ENCODE assay signal across 10 cellular contexts in the genomic region with DNA sequence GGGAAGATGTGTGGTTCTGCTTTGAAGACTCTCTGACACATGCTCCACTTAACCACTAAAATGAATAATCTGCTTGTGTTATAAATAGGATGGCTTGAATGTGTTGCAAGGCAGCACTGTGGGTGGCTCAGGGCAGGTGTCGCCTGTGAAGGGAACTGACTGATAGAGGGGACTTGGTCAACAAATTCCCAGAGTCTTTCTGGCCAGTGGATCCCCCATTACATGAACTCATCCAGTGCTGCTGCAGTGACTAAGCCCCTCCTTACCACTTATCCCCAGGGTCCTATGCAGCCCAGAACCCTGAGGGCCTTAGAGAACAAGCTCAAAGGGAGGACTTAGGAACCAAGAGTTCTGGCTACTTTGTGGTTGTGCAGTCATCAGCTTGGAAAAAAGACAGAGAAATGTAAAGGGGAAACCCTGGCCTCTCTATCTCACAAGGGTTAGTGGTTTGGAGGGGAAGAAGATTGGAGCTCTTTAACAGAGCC.
DNase-seq lines count a peak whose midpoint lies in the region; ATAC-seq, FAIRE-seq and TF ChIP-seq lines count a peak whose summit lies in the region.
"Had no signal": no experiment of that assay in that cellular context is flagged by ENCODE, and none has a peak within 500 bp of the region (broad histone marks: within the 10 kb centered on the region; RNA-seq: fewer than 3 reads in every experiment).

No MANE protein-coding gene starts in this region.

- H4K20me1 ChIP-seq in GM12878 (ENCODE audit: control insufficient read depth, insufficient read depth): no peaks in the 10 kb centered on the region

- no peak for TF ChIP-seq CTCF in GM12878 (IDR thresholded peaks at IDR 0.05 in 2 of 3, conservative IDR thresholded peaks at IDR 0.05 in 1 of 3; ENCODE audit: control insufficient read depth in 2 of 3, extremely low read depth in 1 of 3, insufficient read depth in 1 of 3, low read depth in 3 of 3, low read length in 3 of 3)

- POLR2A ChIA-PET in GM12878 (lab: Charles Lee): no interaction called here

- intact Hi-C loops in GM12878 (cut with micrococcal nuclease; ENCODE audit: unreplicated experiment): loop anchor here (10.0 kb wide), 1 partner anchor 359 kb away; no protein-coding TSS in a partner anchor

- peak; percentile 63 for DNase-seq in A172 (ENCODE audit: low spot score)
- no peak for DNase-seq in GM12878 (ENCODE audit: low read depth, low spot score)
- no peak for DNase-seq in inferior parietal cortex (ENCODE audit: extremely low spot score)
- DNase-seq in SK-N-DZ (ENCODE audit: low spot score): no peak
- DNase-seq in NCI-H187 (lab: John Stamatoyannopoulos, UW): no peak
- DNase-seq in NCI-H446 treated with DMSO at 0.1 percent for 48 hours (lab: John Stamatoyannopoulos, UW): no peak

- 0% methylated on average over 1 of the region's 1 CpG for WGBS in GM12878 (ENCODE audit: insufficient coverage, insufficient replicate concordance, low lambda C conversion rate, missing lambda C conversion rate)

- H3K27me3 ChIP-seq in GM12878 (replicated peaks in 1 of 2; ENCODE audit: control insufficient read depth in 2 of 2, insufficient read depth in 2 of 2, low read length in 1 of 2): no peaks in the 10 kb centered on the region

- H3K9ac ChIP-seq in GM12878 (ENCODE audit: control insufficient read depth, insufficient read depth, low read length): no peak overlapping the region

- no peaks in the 10 kb centered on the region for H3K9me3 ChIP-seq in GM12878 (replicated peaks; ENCODE audit: control insufficient read depth, insufficient read depth, low read length)

- H3K27ac ChIP-seq in GM12878 (ENCODE audit: control insufficient read depth, insufficient read depth): peak overlapping the region; percentile 23
- H3K27ac ChIP-seq: epithelial cell of prostate had no signal

- TF ChIP-seq RAD21 in GM12878 (IDR thresholded peaks at IDR 0.05; ENCODE audit: insufficient read depth, low read depth, low read length): 0 out of 2 replicates have a peak, but pooled peaks have one; percentile 1

- TF ChIP-seq EP300 in GM12878 (IDR thresholded peaks at IDR 0.05; ENCODE audit: borderline replicate concordance in 1 of 2, control insufficient read depth in 1 of 2, low read depth in 2 of 2, low read length in 2 of 2): no peak

- peaks cover 28% of the 10 kb centered on the region for H3K4me1 ChIP-seq in GM12878 (ENCODE audit: control insufficient read depth, insufficient read depth, low read length)

- no peaks in the 10 kb centered on the region for H3K79me2 ChIP-seq in GM12878 (ENCODE audit: control insufficient read depth, insufficient read depth, low read length)

- peak; percentile 7 for FAIRE-seq in GM12878 (lab: Jason Lieb, UNC)

- in situ Hi-C loops in GM12878 (cut with MboI): loop anchor here (5.0 kb wide), 1 partner anchor 136 kb away; no protein-coding TSS in a partner anchor

- no peaks in the 10 kb centered on the region for H3K36me3 ChIP-seq in GM12878 (ENCODE audit: control insufficient read depth in 2 of 2, insufficient read depth in 2 of 2, low read length in 1 of 2)

- peak overlapping the region; percentile 41; the same call in 1 of the 2 replicates for H2AFZ ChIP-seq in GM12878 (ENCODE audit: control insufficient read depth, low read depth, low read length)

- RAD21 ChIA-PET in GM12878 (lab: Charles Lee; ENCODE audit: unreplicated experiment): interaction anchor here (1.6 kb wide), 1 partner anchor 21 kb away, joined by 3 read pairs; no protein-coding TSS in a partner anchor

- ATAC-seq in GM18508 (IDR thresholded peaks at IDR 0.05; ENCODE audit: insufficient read depth, unreplicated experiment) (peak; percentile 26), HG03460 (IDR thresholded peaks at IDR 0.05; ENCODE audit: unreplicated experiment) (peak; percentile 37), GM12878 (peak; percentile 61)
- ATAC-seq: HCT116 had no signal

- CTCF ChIA-PET in GM12878 (lab: Yijun Ruan, JAX): interaction anchor here (0.5 to 1.3 kb wide), 4 partner anchors 15 to 627 kb away, joined by 3 to 4 read pairs (median 3); no protein-coding TSS in a partner anchor

- TF ChIP-seq POLR2A in GM12878 (IDR thresholded peaks at IDR 0.05; ENCODE audit: low read depth, low read length): no peak

- H3K4me2 ChIP-seq in GM12878 (ENCODE audit: control insufficient read depth, insufficient read depth): peak overlapping the region; percentile 51

- H3K4me3 ChIP-seq in GM12878: no peak overlapping the region

- no TSS peak for BruUV-seq in GM12878 (replicated peaks; lab: Mats Ljungman, UMichigan)

- SMC1A ChIA-PET in GM12878 (lab: Charles Lee; ENCODE audit: uncharacterized antibody, unreplicated experiment): interaction anchor here (1.0 to 1.8 kb wide), 6 partner anchors 8 to 137 kb away, joined by 3 to 5 read pairs (median 4); no protein-coding TSS in a partner anchor

TF ChIP-seq in GM12878, 131 proteins besides CTCF, POLR2A, EP300 and RAD21 (continues in another document):
- 0 out of 2 replicates have a peak, but pooled peaks have one; percentile 13 for TF ChIP-seq CREM (IDR thresholded peaks at IDR 0.05; ENCODE audit: low read depth)
- peak; percentile 45 to 55; a peak in 3 of 4 replicates for TF ChIP-seq IKZF2 (IDR thresholded peaks at IDR 0.05)
- TF ChIP-seq MEF2B (IDR thresholded peaks at IDR 0.05; ENCODE audit: partially characterized antibody, poor library complexity, severe bottlenecking): peak; percentile 48
- no peak for TF ChIP-seq SUPT20H (IDR thresholded peaks at IDR 0.05; ENCODE audit: borderline replicate concordance, control insufficient read depth, low read depth, low read length)
- peak; percentile 30; the same call in 1 of the 2 replicates for TF ChIP-seq FOXM1 (IDR thresholded peaks at IDR 0.05; ENCODE audit: low read depth, low read length)
- TF ChIP-seq SP1 (IDR thresholded peaks at IDR 0.05; ENCODE audit: low read depth, low read length): peak; percentile 24
- TF ChIP-seq, protein P1, sequence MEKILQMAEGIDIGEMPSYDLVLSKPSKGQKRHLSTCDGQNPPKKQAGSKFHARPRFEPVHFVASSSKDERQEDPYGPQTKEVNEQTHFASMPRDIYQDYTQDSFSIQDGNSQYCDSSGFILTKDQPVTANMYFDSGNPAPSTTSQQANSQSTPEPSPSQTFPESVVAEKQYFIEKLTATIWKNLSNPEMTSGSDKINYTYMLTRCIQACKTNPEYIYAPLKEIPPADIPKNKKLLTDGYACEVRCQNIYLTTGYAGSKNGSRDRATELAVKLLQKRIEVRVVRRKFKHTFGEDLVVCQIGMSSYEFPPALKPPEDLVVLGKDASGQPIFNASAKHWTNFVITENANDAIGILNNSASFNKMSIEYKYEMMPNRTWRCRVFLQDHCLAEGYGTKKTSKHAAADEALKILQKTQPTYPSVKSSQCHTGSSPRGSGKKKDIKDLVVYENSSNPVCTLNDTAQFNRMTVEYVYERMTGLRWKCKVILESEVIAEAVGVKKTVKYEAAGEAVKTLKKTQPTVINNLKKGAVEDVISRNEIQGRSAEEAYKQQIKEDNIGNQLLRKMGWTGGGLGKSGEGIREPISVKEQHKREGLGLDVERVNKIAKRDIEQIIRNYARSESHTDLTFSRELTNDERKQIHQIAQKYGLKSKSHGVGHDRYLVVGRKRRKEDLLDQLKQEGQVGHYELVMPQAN (conservative IDR thresholded peaks at IDR 0.05): no peak
- peak; percentile 69 for TF ChIP-seq MTA3 (IDR thresholded peaks at IDR 0.05; ENCODE audit: borderline replicate concordance, low read length)
- TF ChIP-seq RUNX3 (IDR thresholded peaks at IDR 0.05; ENCODE audit: low read length): peak; percentile 81
- 0 out of 2 replicates have a peak, but pooled peaks have one; percentile 40 for TF ChIP-seq BCL11A (IDR thresholded peaks at IDR 0.05; ENCODE audit: low read depth, low read length)
- TF ChIP-seq JUNB (IDR thresholded peaks at IDR 0.05): peak; percentile 51; the same call in 1 of the 2 replicates
- TF ChIP-seq, protein P2, sequence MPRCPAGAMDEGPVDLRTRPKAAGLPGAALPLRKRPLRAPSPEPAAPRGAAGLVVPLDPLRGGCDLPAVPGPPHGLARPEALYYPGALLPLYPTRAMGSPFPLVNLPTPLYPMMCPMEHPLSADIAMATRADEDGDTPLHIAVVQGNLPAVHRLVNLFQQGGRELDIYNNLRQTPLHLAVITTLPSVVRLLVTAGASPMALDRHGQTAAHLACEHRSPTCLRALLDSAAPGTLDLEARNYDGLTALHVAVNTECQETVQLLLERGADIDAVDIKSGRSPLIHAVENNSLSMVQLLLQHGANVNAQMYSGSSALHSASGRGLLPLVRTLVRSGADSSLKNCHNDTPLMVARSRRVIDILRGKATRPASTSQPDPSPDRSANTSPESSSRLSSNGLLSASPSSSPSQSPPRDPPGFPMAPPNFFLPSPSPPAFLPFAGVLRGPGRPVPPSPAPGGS (IDR thresholded peaks at IDR 0.05; ENCODE audit: borderline replicate concordance, insufficient read depth, low read depth, low read length, poor library complexity, severe bottlenecking): peak; percentile 51
- TF ChIP-seq, protein P3, sequence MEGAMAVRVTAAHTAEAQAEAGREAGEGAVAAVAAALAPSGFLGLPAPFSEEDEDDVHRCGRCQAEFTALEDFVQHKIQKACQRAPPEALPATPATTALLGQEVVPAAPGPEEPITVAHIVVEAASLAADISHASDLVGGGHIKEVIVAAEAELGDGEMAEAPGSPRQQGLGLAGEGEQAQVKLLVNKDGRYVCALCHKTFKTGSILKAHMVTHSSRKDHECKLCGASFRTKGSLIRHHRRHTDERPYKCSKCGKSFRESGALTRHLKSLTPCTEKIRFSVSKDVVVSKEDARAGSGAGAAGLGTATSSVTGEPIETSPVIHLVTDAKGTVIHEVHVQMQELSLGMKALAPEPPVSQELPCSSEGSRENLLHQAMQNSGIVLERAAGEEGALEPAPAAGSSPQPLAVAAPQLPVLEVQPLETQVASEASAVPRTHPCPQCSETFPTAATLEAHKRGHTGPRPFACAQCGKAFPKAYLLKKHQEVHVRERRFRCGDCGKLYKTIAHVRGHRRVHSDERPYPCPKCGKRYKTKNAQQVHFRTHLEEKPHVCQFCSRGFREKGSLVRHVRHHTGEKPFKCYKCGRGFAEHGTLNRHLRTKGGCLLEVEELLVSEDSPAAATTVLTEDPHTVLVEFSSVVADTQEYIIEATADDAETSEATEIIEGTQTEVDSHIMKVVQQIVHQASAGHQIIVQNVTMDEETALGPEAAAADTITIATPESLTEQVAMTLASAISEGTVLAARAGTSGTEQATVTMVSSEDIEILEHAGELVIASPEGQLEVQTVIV (IDR thresholded peaks at IDR 0.05; ENCODE audit: borderline replicate concordance, partially characterized antibody): no peak
- TF ChIP-seq SPI1 (IDR thresholded peaks at IDR 0.05; ENCODE audit: borderline replicate concordance, insufficient read depth, low read depth, low read length): peak; percentile 27; the same call in 1 of the 2 replicates
- no peak for TF ChIP-seq YY1 (IDR thresholded peaks at IDR 0.05; ENCODE audit: low read depth, low read length)
- TF ChIP-seq TCF12 (IDR thresholded peaks at IDR 0.05; ENCODE audit: low read depth, low read length): peak; percentile 81; the same call in 1 of the 2 replicates
- TF ChIP-seq NFYA (IDR thresholded peaks at IDR 0.05; ENCODE audit: borderline replicate concordance, low read depth, low read length): no peak
- TF ChIP-seq NFIC (IDR thresholded peaks at IDR 0.05; ENCODE audit: low read depth, low read length): peak; percentile 83
